8 cellular contexts compared by ENCODE assay signal in the genomic region with DNA sequence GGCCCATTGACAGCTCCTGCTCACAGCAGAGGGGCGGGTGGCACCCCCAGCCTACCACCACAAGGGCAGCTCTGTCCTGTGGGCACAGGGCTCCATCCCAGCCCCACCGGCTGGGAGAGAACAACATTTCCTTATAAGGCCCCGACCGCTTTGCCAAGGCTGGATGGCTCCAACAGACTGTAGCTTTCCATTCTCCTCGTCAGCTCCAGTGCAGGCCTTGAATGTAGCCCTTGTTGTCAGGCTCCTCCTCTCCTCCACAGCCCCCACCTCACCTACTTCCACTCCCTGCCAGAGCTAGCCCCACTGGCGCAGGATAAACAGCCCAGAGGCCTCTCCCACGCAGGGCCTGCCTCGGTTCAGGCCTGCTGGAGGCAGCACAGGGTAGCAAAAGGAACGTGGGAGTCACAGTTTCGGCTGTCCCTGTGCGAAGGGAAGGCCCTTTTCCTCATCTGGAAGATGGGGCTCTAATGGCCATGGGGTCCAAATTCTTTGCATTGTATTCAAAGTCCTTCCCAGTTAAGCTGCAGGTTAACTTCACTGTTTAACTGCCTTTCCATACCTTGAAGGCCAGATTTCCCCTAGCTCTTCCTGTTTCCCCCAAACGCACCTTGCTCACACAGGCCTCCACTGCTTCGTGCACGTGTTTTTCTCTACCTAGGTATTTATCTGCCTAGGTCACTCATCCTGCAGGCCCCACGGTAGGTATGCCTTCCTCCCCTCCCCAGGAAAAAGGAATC.
DNase-seq lines count a peak whose midpoint lies in the region; ATAC-seq lines count a peak whose summit lies in the region.

No MANE protein-coding gene starts in this region.

- intact Hi-C loops in right cardiac atrium (cut with DNase I) = loop anchor here in 3 of 4 donors (5.0 to 10.0 kb wide), 5 partner anchors 102 to 900 kb away; a partner anchor contains a TSS

- H3K4me3 ChIP-seq in right cardiac atrium (ENCODE audit: low read length) = no peak overlapping the region

- no peaks in the 10 kb centered on the region for H3K9me3 ChIP-seq in right cardiac atrium (ENCODE audit: control insufficient read depth, low read length)

- peaks cover 3% of the 10 kb centered on the region for H3K4me1 ChIP-seq in right cardiac atrium (ENCODE audit: control insufficient read depth, insufficient read depth, low read length)

- peak; percentile 89 for DNase-seq in ELF-1 (ENCODE audit: low read depth, low spot score)
- peak; percentile 40 to 100 (median 97) for DNase-seq in anterior cingulate cortex (lab: John Stamatoyannopoulos, UW)
- DNase-seq in right cardiac atrium = peak; percentile 92 to 96 (median 95)
- DNase-seq in pons (ENCODE audit: low spot score) = peak; percentile 100
- DNase-seq in stimulated activated CD4-positive, alpha-beta T cell treated with anti-CD3 and anti-CD28 coated beads, Interleukin-2, amount 100 ng/mL, for 24 hours = no peak
- DNase-seq in activated CD4-positive, alpha-beta T cell treated with anti-CD3 and anti-CD28 coated beads for 1 hour = no peak

- 30% methylated on average over 15 of the region's 15 CpGs for WGBS in right cardiac atrium

- H3K27ac ChIP-seq in right cardiac atrium (ENCODE audit: low read length) = peak overlapping the region; percentile 94

- no peaks in the 10 kb centered on the region for H3K27me3 ChIP-seq in right cardiac atrium (ENCODE audit: control insufficient read depth, insufficient read depth)

- ATAC-seq in right cardiac atrium (peak; percentile 97 to 99), GM18511 (IDR thresholded peaks at IDR 0.05; ENCODE audit: unreplicated experiment) (no peak), GM18520 (IDR thresholded peaks at IDR 0.05; ENCODE audit: unreplicated experiment) (no peak)

Comparison
In these comparisons a context has a peak if more than half of its experiments do, and no peak if none do; other contexts are left out.
1. DNase-seq: peak in ELF-1 (single experiment), anterior cingulate cortex (58 of 58), right cardiac atrium (3 of 3) and pons (single experiment); none in stimulated activated CD4-positive, alpha-beta T cell treated with anti-CD3 and anti-CD28 coated beads, Interleukin-2, amount 100 ng/mL, for 24 hours (0 of 2) and activated CD4-positive, alpha-beta T cell treated with anti-CD3 and anti-CD28 coated beads for 1 hour (single experiment).
2. ATAC-seq: peak in right cardiac atrium (2 of 2); none in GM18511 (single experiment) and GM18520 (single experiment).